Comparison of ENCODE assay signal across 1 cellular context in genomic region chr20:48656661-48657211, GRCh38.
TF ChIP-seq lines count a peak whose summit lies in the region.

No MANE protein-coding gene starts in this region.

TF ChIP-seq in HepG2, 621 proteins besides CTCF, POLR2A, EP300 and RAD21 (continued from another document and continues in another):
- TF ChIP-seq ZBTB49 (CRISPR knock-in tag; IDR thresholded peaks at IDR 0.05; ENCODE audit: borderline replicate concordance) (no peak), IRX3 (CRISPR knock-in tag; IDR thresholded peaks at IDR 0.05; ENCODE audit: borderline replicate concordance, low read depth) (no peak), RFX1 (IDR thresholded peaks at IDR 0.05) (no peak), KLF12 (CRISPR knock-in tag; IDR thresholded peaks at IDR 0.05; ENCODE audit: borderline replicate concordance) (no peak), ZNF251 (CRISPR knock-in tag; IDR thresholded peaks at IDR 0.05) (no peak), ZNF280D (CRISPR knock-in tag; IDR thresholded peaks at IDR 0.05) (no peak), ZC3H4 (CRISPR knock-in tag; IDR thresholded peaks at IDR 0.05; ENCODE audit: borderline replicate concordance) (no peak), NFE2 (CRISPR knock-in tag; IDR thresholded peaks at IDR 0.05) (no peak), RCOR2 (CRISPR knock-in tag; IDR thresholded peaks at IDR 0.05) (no peak), ZNF878 (CRISPR knock-in tag; IDR thresholded peaks at IDR 0.05) (no peak), NCOA1 (CRISPR knock-in tag; IDR thresholded peaks at IDR 0.05) (no peak), ZNF777 (CRISPR knock-in tag; IDR thresholded peaks at IDR 0.05) (no peak), ZNF20 (CRISPR knock-in tag; IDR thresholded peaks at IDR 0.05) (no peak), ELF4 (CRISPR knock-in tag; IDR thresholded peaks at IDR 0.05; ENCODE audit: borderline replicate concordance) (no peak), YEATS4 (CRISPR knock-in tag; IDR thresholded peaks at IDR 0.05; ENCODE audit: borderline replicate concordance) (no peak), ZNF790 (CRISPR knock-in tag; IDR thresholded peaks at IDR 0.05; ENCODE audit: borderline replicate concordance) (no peak), ZNF672 (CRISPR knock-in tag; IDR thresholded peaks at IDR 0.05) (no peak), ZNF496 (CRISPR knock-in tag; IDR thresholded peaks at IDR 0.05; ENCODE audit: insufficient replicate concordance) (no peak), ZNF747 (CRISPR knock-in tag; IDR thresholded peaks at IDR 0.05; ENCODE audit: borderline replicate concordance) (no peak), ZNF772 (CRISPR knock-in tag; IDR thresholded peaks at IDR 0.05) (0 out of 2 replicates have a peak, but pooled peaks have one; percentile 63), ZNF768 (CRISPR knock-in tag; IDR thresholded peaks at IDR 0.05) (peak; percentile 42; the same call in 1 of the 2 replicates), SCMH1 (CRISPR knock-in tag; IDR thresholded peaks at IDR 0.05; ENCODE audit: borderline replicate concordance) (no peak), GZF1 (CRISPR knock-in tag; IDR thresholded peaks at IDR 0.05) (no peak), PAXIP1 (CRISPR knock-in tag; conservative IDR thresholded peaks at IDR 0.05) (no peak), ZNF225 (CRISPR knock-in tag; IDR thresholded peaks at IDR 0.05) (no peak), ZNF616 (CRISPR knock-in tag; IDR thresholded peaks at IDR 0.05; ENCODE audit: low read depth) (no peak), AGO1 (IDR thresholded peaks at IDR 0.05; ENCODE audit: low read depth, low read length, poor library complexity, severe bottlenecking) (no peak), ZNF761 (CRISPR knock-in tag; conservative IDR thresholded peaks at IDR 0.05) (no peak), ZNF556 (CRISPR knock-in tag; IDR thresholded peaks at IDR 0.05; ENCODE audit: borderline replicate concordance) (0 out of 2 replicates have a peak, but pooled peaks have one; percentile 29), LCORL (IDR thresholded peaks at IDR 0.05) (no peak), LCORL (CRISPR knock-in tag; IDR thresholded peaks at IDR 0.05) (no peak), HDAC1 (CRISPR knock-in tag; IDR thresholded peaks at IDR 0.05) (no peak), FUBP1 (CRISPR knock-in tag; IDR thresholded peaks at IDR 0.05; ENCODE audit: borderline replicate concordance) (no peak), EED (CRISPR knock-in tag; IDR thresholded peaks at IDR 0.05) (peak; percentile 74; the same call in 1 of the 2 replicates), ZNF510 (CRISPR knock-in tag; IDR thresholded peaks at IDR 0.05; ENCODE audit: low read depth) (0 out of 2 replicates have a peak, but pooled peaks have one; percentile 30), BHLHE40 (IDR thresholded peaks at IDR 0.05; ENCODE audit: low read length) (peak; percentile 37; the same call in 1 of the 2 replicates), AHR (CRISPR knock-in tag; IDR thresholded peaks at IDR 0.05) (peak; percentile 46; the same call in 1 of the 2 replicates), SOX6 (IDR thresholded peaks at IDR 0.05) (no peak), SOX6 (CRISPR knock-in tag; IDR thresholded peaks at IDR 0.05) (peak; percentile 36; the same call in 1 of the 2 replicates), STAG1 (CRISPR knock-in tag; IDR thresholded peaks at IDR 0.05) (peak; percentile 89)
- TF ChIP-seq, protein P1, sequence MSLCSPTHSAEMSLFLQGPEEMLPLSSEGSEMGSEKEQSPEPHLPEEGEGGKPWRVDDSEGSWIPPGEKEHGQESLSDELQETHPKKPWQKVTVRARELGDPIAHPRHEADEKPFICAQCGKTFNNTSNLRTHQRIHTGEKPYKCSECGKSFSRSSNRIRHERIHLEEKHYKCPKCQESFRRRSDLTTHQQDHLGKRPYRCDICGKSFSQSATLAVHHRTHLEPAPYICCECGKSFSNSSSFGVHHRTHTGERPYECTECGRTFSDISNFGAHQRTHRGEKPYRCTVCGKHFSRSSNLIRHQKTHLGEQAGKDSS (CRISPR knock-in tag; IDR thresholded peaks at IDR 0.05; ENCODE audit: borderline replicate concordance, low read depth): peak; percentile 41; the same call in 1 of the 2 replicates
- TF ChIP-seq, protein P2, sequence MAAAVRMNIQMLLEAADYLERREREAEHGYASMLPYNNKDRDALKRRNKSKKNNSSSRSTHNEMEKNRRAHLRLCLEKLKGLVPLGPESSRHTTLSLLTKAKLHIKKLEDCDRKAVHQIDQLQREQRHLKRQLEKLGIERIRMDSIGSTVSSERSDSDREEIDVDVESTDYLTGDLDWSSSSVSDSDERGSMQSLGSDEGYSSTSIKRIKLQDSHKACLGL (CRISPR knock-in tag; IDR thresholded peaks at IDR 0.05): 0 out of 2 replicates have a peak, but pooled peaks have one; percentile 48
- TF ChIP-seq, protein P3, sequence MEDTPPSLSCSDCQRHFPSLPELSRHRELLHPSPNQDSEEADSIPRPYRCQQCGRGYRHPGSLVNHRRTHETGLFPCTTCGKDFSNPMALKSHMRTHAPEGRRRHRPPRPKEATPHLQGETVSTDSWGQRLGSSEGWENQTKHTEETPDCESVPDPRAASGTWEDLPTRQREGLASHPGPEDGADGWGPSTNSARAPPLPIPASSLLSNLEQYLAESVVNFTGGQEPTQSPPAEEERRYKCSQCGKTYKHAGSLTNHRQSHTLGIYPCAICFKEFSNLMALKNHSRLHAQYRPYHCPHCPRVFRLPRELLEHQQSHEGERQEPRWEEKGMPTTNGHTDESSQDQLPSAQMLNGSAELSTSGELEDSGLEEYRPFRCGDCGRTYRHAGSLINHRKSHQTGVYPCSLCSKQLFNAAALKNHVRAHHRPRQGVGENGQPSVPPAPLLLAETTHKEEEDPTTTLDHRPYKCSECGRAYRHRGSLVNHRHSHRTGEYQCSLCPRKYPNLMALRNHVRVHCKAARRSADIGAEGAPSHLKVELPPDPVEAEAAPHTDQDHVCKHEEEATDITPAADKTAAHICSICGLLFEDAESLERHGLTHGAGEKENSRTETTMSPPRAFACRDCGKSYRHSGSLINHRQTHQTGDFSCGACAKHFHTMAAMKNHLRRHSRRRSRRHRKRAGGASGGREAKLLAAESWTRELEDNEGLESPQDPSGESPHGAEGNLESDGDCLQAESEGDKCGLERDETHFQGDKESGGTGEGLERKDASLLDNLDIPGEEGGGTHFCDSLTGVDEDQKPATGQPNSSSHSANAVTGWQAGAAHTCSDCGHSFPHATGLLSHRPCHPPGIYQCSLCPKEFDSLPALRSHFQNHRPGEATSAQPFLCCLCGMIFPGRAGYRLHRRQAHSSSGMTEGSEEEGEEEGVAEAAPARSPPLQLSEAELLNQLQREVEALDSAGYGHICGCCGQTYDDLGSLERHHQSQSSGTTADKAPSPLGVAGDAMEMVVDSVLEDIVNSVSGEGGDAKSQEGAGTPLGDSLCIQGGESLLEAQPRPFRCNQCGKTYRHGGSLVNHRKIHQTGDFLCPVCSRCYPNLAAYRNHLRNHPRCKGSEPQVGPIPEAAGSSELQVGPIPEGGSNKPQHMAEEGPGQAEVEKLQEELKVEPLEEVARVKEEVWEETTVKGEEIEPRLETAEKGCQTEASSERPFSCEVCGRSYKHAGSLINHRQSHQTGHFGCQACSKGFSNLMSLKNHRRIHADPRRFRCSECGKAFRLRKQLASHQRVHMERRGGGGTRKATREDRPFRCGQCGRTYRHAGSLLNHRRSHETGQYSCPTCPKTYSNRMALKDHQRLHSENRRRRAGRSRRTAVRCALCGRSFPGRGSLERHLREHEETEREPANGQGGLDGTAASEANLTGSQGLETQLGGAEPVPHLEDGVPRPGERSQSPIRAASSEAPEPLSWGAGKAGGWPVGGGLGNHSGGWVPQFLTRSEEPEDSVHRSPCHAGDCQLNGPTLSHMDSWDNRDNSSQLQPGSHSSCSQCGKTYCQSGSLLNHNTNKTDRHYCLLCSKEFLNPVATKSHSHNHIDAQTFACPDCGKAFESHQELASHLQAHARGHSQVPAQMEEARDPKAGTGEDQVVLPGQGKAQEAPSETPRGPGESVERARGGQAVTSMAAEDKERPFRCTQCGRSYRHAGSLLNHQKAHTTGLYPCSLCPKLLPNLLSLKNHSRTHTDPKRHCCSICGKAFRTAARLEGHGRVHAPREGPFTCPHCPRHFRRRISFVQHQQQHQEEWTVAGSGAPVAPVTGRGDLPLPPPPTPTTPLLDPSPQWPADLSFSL (CRISPR knock-in tag; IDR thresholded peaks at IDR 0.05): no peak
- TF ChIP-seq, protein P4, sequence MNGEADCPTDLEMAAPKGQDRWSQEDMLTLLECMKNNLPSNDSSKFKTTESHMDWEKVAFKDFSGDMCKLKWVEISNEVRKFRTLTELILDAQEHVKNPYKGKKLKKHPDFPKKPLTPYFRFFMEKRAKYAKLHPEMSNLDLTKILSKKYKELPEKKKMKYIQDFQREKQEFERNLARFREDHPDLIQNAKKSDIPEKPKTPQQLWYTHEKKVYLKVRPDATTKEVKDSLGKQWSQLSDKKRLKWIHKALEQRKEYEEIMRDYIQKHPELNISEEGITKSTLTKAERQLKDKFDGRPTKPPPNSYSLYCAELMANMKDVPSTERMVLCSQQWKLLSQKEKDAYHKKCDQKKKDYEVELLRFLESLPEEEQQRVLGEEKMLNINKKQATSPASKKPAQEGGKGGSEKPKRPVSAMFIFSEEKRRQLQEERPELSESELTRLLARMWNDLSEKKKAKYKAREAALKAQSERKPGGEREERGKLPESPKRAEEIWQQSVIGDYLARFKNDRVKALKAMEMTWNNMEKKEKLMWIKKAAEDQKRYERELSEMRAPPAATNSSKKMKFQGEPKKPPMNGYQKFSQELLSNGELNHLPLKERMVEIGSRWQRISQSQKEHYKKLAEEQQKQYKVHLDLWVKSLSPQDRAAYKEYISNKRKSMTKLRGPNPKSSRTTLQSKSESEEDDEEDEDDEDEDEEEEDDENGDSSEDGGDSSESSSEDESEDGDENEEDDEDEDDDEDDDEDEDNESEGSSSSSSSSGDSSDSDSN (CRISPR knock-in tag; IDR thresholded peaks at IDR 0.05): no peak
